In genomic region chr7:45031829-45032228, GRCh38 we compare ENCODE assay signal across 13 cellular contexts. TPM values are rescaled to one million over a fixed set of nuclear protein-coding genes. Genes with fewer than 3 reads are reported as not detected.
A peak's percentile ranks its signal among the peaks of the same experiment; 100 is the strongest.
DNase-seq lines count a peak whose midpoint lies in the region; ATAC-seq and TF ChIP-seq lines count a peak whose summit lies in the region.
"Had no signal": no experiment of that assay in that cellular context is flagged by ENCODE, and none has a peak within 500 bp of the region (broad histone marks: within the 10 kb centered on the region; RNA-seq: fewer than 3 reads in every experiment).

No MANE protein-coding gene starts in this region.

- peaks cover 0 to 4% (median 0%) of the 10 kb centered on the region in 7 donors for H3K9me3 Mint-ChIP-seq in CD4-positive, CD25-positive, alpha-beta regulatory T cell
- H3K9me3 Mint-ChIP-seq in endodermal cell, result no peaks in the 10 kb centered on the region

- peaks cover 55% of the 10 kb centered on the region for H3K36me3 Mint-ChIP-seq in CD4-positive, CD25-positive, alpha-beta regulatory T cell
- H3K36me3 Mint-ChIP-seq in endodermal cell (ENCODE audit: low read depth), result peaks cover 22% of the 10 kb centered on the region

- peaks cover 99% of the 10 kb centered on the region for H3K79me2 ChIP-seq in DND-41 (ENCODE audit: insufficient read depth, low read length)

- peaks cover 57% of the 10 kb centered on the region for H4K20me1 ChIP-seq in DND-41 (ENCODE audit: insufficient read depth, low read length)

- H3K4me2 ChIP-seq in DND-41 (ENCODE audit: insufficient read depth, low read length), result peak overlapping the region; percentile 31
- H3K4me2 ChIP-seq: hepatocyte had no signal

- 0 out of 2 replicates have a peak overlapping the region, but pooled peaks have one; percentile 8 for H3K9ac ChIP-seq in DND-41 (ENCODE audit: low read depth, low read length)
- no peak overlapping the region for H3K9ac ChIP-seq in endodermal cell (ENCODE audit: extremely low read depth, low read length, poor library complexity, severe bottlenecking)

- DNase-seq in CD4-positive, CD25-positive, alpha-beta regulatory T cell, result no peak
- DNase-seq in DND-41 (no peak), NCI-H774 (lab: John Stamatoyannopoulos, UW) (peak; percentile 68), endodermal cell (peak; percentile 67), uterus (no peak)
- no peak for DNase-seq in NK-92 treated with Interleukin-12 subunit alpha and Interleukin-12 subunit beta, amount 100 ng/mL, for 24 hours (lab: John Stamatoyannopoulos, UW)
- DNase-seq: DMS 273 treated with DMSO at 0.1 percent for 48 hours; stimulated activated CD4-positive, alpha-beta T cell treated with anti-CD3 and anti-CD28 coated beads, Interleukin-4, amount 100 ng/mL, for 24 hours; SW 1271 had no signal

- no peaks in the 10 kb centered on the region for H3K9me3 ChIP-seq in CD4-positive, CD25-positive, alpha-beta regulatory T cell (ENCODE audit: control insufficient read depth in 2 of 2, low read length in 2 of 2)
- H3K9me3 ChIP-seq in DND-41 (ENCODE audit: insufficient read depth, low read length, severe bottlenecking) (no peaks in the 10 kb centered on the region), endodermal cell (ENCODE audit: control insufficient read depth, low read length) (no peaks in the 10 kb centered on the region), uterus (no peaks in the 10 kb centered on the region)

- H2AFZ ChIP-seq in DND-41 (ENCODE audit: low read depth, low read length), result no peak overlapping the region
- H2AFZ ChIP-seq: hepatocyte had no signal

- H3K4me3 ChIP-seq in CD4-positive, CD25-positive, alpha-beta regulatory T cell (ENCODE audit: low read depth, low read length), result peak overlapping the region; percentile 76
- H3K4me3 ChIP-seq in DND-41 (ENCODE audit: low read depth in 1 of 2, low read length in 2 of 2) (0 out of 4 replicates have a peak overlapping the region, but pooled peaks of 1 of the 2 experiments have one; percentile 32), endodermal cell (ENCODE audit: low read length) (no peak overlapping the region), uterus (no peak overlapping the region)
- H3K4me3 ChIP-seq: GM12878, hepatocyte had no signal

- no peaks in the 10 kb centered on the region for H3K27me3 Mint-ChIP-seq in CD4-positive, CD25-positive, alpha-beta regulatory T cell
- no peaks in the 10 kb centered on the region for H3K27me3 Mint-ChIP-seq in endodermal cell (ENCODE audit: insufficient read depth)
- H3K27me3 Mint-ChIP-seq: progenitor cell of endocrine pancreas had no signal

- WGBS in endodermal cell (ENCODE audit: insufficient coverage in 1 of 2, insufficient read length in 1 of 2), 2 experiments, result 40 to 80% methylated on average over 1 to 4 of the region's 4 CpGs

- no peak for ATAC-seq in CD4-positive, CD25-positive, alpha-beta regulatory T cell (ENCODE audit: low read depth in 2 of 2)
- ATAC-seq in DND-41 (ENCODE audit: insufficient read depth, low read depth) (no peak), HG03378 (IDR thresholded peaks at IDR 0.05; ENCODE audit: unreplicated experiment) (no peak)
- ATAC-seq: GM12878 had no signal

- H3K27ac ChIP-seq in CD4-positive, CD25-positive, alpha-beta regulatory T cell (ENCODE audit: insufficient read depth, low read length, poor library complexity, severe bottlenecking), result peak overlapping the region; percentile 66
- H3K27ac ChIP-seq in DND-41 (ENCODE audit: low read length) (peak overlapping the region; percentile 62), endodermal cell (ENCODE audit: low read depth, low read length) (no peak overlapping the region), uterus (no peak overlapping the region)
- H3K27ac ChIP-seq: hepatocyte had no signal

- peak overlapping the region; percentile 91 to 98 (median 94) for H3K4me3 Mint-ChIP-seq in CD4-positive, CD25-positive, alpha-beta regulatory T cell
- H3K4me3 Mint-ChIP-seq in endodermal cell, result no peak overlapping the region

- no peaks in the 10 kb centered on the region for H3K27me3 ChIP-seq in CD4-positive, CD25-positive, alpha-beta regulatory T cell (ENCODE audit: control insufficient read depth, insufficient read depth, low read length)
- H3K27me3 ChIP-seq in DND-41 (ENCODE audit: insufficient read depth, low read length, poor library complexity) (no peaks in the 10 kb centered on the region), endodermal cell (ENCODE audit: control insufficient read depth, insufficient read depth, low read length, poor library complexity, severe bottlenecking) (no peaks in the 10 kb centered on the region), uterus (no peaks in the 10 kb centered on the region)
- H3K27me3 ChIP-seq: hepatocyte had no signal

- peaks cover 38% of the 10 kb centered on the region for H3K36me3 ChIP-seq in CD4-positive, CD25-positive, alpha-beta regulatory T cell (ENCODE audit: control insufficient read depth, insufficient read depth, low read length)
- peaks cover 60% of the 10 kb centered on the region for H3K36me3 ChIP-seq in DND-41 (ENCODE audit: insufficient read depth, low read length)
- H3K36me3 ChIP-seq in endodermal cell (ENCODE audit: control insufficient read depth, insufficient read depth, low read length), result peaks cover 17% of the 10 kb centered on the region
- H3K36me3 ChIP-seq in uterus, result no peaks in the 10 kb centered on the region

- peaks cover 81% of the 10 kb centered on the region for H3K4me1 ChIP-seq in CD4-positive, CD25-positive, alpha-beta regulatory T cell (ENCODE audit: control insufficient read depth, insufficient read depth, low read length, poor library complexity, severe bottlenecking)
- H3K4me1 ChIP-seq in DND-41 (ENCODE audit: insufficient read depth, low read length) (peaks cover 68% of the 10 kb centered on the region), endodermal cell (ENCODE audit: control insufficient read depth, insufficient read depth, low read length) (peaks cover 2% of the 10 kb centered on the region), uterus (no peaks in the 10 kb centered on the region)

- intact Hi-C loops in uterus (cut with DNase I; ENCODE audit: low total_unique reads), result no loop called here

- TF ChIP-seq POLR2A in uterus (IDR thresholded peaks at IDR 0.05), result no peak

- H3K4me1 Mint-ChIP-seq in CD4-positive, CD25-positive, alpha-beta regulatory T cell, result peaks cover 26 to 77% (median 63%) of the 10 kb centered on the region in 4 donors
- peaks cover 31% of the 10 kb centered on the region for H3K4me1 Mint-ChIP-seq in endodermal cell

- TF ChIP-seq CTCF in DND-41 (IDR thresholded peaks at IDR 0.05; ENCODE audit: borderline replicate concordance, extremely low read depth, low read length, poor library complexity, severe bottlenecking) (no peak), endodermal cell (conservative IDR thresholded peaks at IDR 0.05) (no peak), uterus (IDR thresholded peaks at IDR 0.05) (no peak)

- peak overlapping the region; percentile 63 to 86 (median 81) for H3K27ac Mint-ChIP-seq in CD4-positive, CD25-positive, alpha-beta regulatory T cell
- H3K27ac Mint-ChIP-seq in endodermal cell, result no peak overlapping the region
- H3K27ac Mint-ChIP-seq: progenitor cell of endocrine pancreas had no signal

RNA-seq across cellular contexts. Expression of gene CCM2, which starts 31.8 kb away (rescaled TPM):
- 190 TPM for total RNA-seq in CD4-positive, CD25-positive, alpha-beta regulatory T cell
- polyA plus RNA-seq in CD4-positive, CD25-positive, alpha-beta regulatory T cell, result 100 to 1,000 TPM; 139 to 163 (median 156) TPM
- total RNA-seq in endodermal cell (10 to 100 TPM; 37.4 to 38.1 TPM), uterus (10 to 100 TPM in 3 of 4 donors, 1 to 10 TPM in 1; 7.6 to 70.2 (median 33.6) TPM)
- 36.7 TPM for polyA plus RNA-seq in endodermal cell (2013, experiment 1 of 2)
- polyA plus RNA-seq in endodermal cell (2013, experiment 2 of 2), result 40.5 TPM

RNA-seq across cellular contexts. Expression of gene MYO1G, which starts 53.0 kb away (rescaled TPM):
- 427 TPM for total RNA-seq in CD4-positive, CD25-positive, alpha-beta regulatory T cell
- 100 to 1,000 TPM; 132 to 229 (median 160) TPM for polyA plus RNA-seq in CD4-positive, CD25-positive, alpha-beta regulatory T cell
- under 1 TPM; 0.11 to 0.33 TPM for total RNA-seq in endodermal cell
- polyA plus RNA-seq in endodermal cell (2013, experiment 1 of 2), result 0.07 TPM
- polyA plus RNA-seq in endodermal cell (2013, experiment 2 of 2), result 0.12 TPM
- 1 to 10 TPM in 3 of 4 donors, under 1 TPM in 1; 0.59 to 3.1 (median 1.2) TPM for total RNA-seq in uterus
- polyA plus RNA-seq: hepatocyte had no signal

RNA-seq across cellular contexts. Expression of gene NACAD, which starts 56.9 kb away (rescaled TPM):
- 0.07 TPM for total RNA-seq in CD4-positive, CD25-positive, alpha-beta regulatory T cell
- not detected for polyA plus RNA-seq in CD4-positive, CD25-positive, alpha-beta regulatory T cell
- total RNA-seq in endodermal cell, result 1 to 10 TPM; 5.8 to 6.7 TPM
- polyA plus RNA-seq in endodermal cell (2013, experiment 1 of 2), result 25.0 TPM
- 21.5 TPM for polyA plus RNA-seq in endodermal cell (2013, experiment 2 of 2)
- total RNA-seq in uterus, result 10 to 100 TPM in 1 of 4 donors, 1 to 10 TPM in 2, under 1 TPM in 1; 0.51 to 26.9 (median 5.4) TPM
- total RNA-seq: GM12878 had no signal
- polyA plus RNA-seq: GM12878 had no signal

Comparison
In these comparisons a context has a peak if more than half of its experiments do, and no peak if none do; other contexts are left out.
1. DNase-seq: peak in NCI-H774 (single experiment) and endodermal cell (single experiment); none in CD4-positive, CD25-positive, alpha-beta regulatory T cell (0 of 3), DND-41 (single experiment), uterus (0 of 2) and NK-92 treated with Interleukin-12 subunit alpha and Interleukin-12 subunit beta, amount 100 ng/mL, for 24 hours (single experiment).
2. H3K27ac ChIP-seq: peak in CD4-positive, CD25-positive, alpha-beta regulatory T cell (single experiment) and DND-41 (single experiment); none in endodermal cell (single experiment) and uterus (0 of 2).
3. RNA of gene MYO1G, which starts 53.0 kb away (total RNA-seq): 427 TPM in CD4-positive, CD25-positive, alpha-beta regulatory T cell (single experiment); 0.59 to 3.1 TPM in uterus and 0.11 to 0.33 TPM in endodermal cell; every median in the first group is over 100 times any median in the second.